ENCODE assay signal across 1 cellular context in the genomic region with DNA sequence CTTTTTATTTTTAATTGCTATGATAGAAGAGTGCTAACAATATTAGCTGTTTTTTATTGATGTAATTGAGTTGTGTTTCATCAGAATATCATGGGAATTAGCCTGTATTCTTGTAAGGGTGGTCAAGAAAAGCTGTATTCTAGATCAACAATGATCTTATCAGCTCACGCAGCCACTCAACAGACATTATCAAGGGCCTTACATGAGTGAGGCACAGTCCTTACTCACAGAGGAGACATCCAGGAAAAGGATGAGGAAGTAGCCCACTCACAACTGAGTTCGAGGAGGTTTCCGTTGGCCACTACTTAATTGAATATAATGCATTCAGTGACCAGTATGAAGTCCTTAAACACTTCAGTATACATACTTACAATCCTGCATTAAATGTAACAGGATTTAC.
TF ChIP-seq lines count a peak whose summit lies in the region.

No MANE protein-coding gene starts in this region.

TF ChIP-seq in IMR-90, 13 proteins besides CTCF, POLR2A, EP300 and RAD21 (continued from another document):
- TF ChIP-seq, protein P1, sequence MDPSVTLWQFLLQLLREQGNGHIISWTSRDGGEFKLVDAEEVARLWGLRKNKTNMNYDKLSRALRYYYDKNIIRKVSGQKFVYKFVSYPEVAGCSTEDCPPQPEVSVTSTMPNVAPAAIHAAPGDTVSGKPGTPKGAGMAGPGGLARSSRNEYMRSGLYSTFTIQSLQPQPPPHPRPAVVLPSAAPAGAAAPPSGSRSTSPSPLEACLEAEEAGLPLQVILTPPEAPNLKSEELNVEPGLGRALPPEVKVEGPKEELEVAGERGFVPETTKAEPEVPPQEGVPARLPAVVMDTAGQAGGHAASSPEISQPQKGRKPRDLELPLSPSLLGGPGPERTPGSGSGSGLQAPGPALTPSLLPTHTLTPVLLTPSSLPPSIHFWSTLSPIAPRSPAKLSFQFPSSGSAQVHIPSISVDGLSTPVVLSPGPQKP (IDR thresholded peaks at IDR 0.05; ENCODE audit: borderline replicate concordance, low read depth, low read length): no peak
- TF ChIP-seq MAZ (IDR thresholded peaks at IDR 0.05; ENCODE audit: borderline replicate concordance, low read depth, low read length): no peak
